ENCODE assay signal across 28 cellular contexts in the genomic region with DNA sequence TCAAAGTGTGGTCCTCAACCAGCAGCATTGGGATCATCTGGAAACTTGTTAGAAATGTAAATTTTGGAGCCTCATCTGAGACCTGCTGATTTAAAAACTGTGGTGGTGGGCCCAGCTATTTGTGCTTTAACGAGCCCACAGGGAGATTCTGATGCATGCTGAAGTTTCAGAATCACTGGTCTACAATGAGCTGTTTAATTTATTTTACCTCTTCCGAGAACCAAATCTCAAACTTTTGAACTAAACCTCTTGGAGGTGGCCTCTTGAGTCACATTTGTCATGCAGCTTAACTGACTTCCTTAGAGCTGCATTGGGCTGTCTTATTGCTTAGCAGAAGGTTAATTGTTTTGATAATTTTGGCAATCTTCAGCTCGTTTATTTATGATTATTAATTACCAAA.
"Had no signal": no experiment of that assay in that cellular context is flagged by ENCODE, and none has a peak within 500 bp of the region (broad histone marks: within the 10 kb centered on the region; RNA-seq: fewer than 3 reads in every experiment).

No MANE protein-coding gene starts in this region.

- H3K27ac ChIP-seq: stomach, suprapubic skin, testis, thoracic aorta, thyroid gland, tibial artery, tibial nerve, transverse colon, upper lobe of left lung, upper lobe of right lung, uterus, vagina had no signal

- ATAC-seq: stimulated activated effector memory CD8-positive, alpha-beta T cell treated with anti-CD3 and anti-CD28 coated beads, Interleukin-12 subunit alpha, Interleukin-12 subunit beta, amount 100 ng/mL, for 72 hours; stimulated activated memory B cell treated with anti-CD40 and anti-IgM and Interleukin-4, amounts not matched to agents 10 μg/mL and 1 μg/mL and 100 μg/mL, for 72 hours; stimulated activated naive B cell treated with anti-CD40 and anti-IgM and Interleukin-4, amounts not matched to agents 10 μg/mL and 1 μg/mL and 100 μg/mL, for 72 hours; stimulated activated naive CD8-positive, alpha-beta T cell treated with anti-CD3 and anti-CD28 coated beads, Interleukin-15, amount 100 ng/mL, for 72 hours; stimulated activated naive CD8-positive, alpha-beta T cell treated with anti-CD3 and anti-CD28 coated beads, Interleukin-15, Interleukin-2, amounts not matched to agents 100 U/mL and 50 U/mL, for 24 hours; upper lobe of right lung had no signal

- DNase-seq: stimulated activated CD4-positive, alpha-beta T cell treated with anti-CD3 and anti-CD28 coated beads, Interleukin-2, amount 100 ng/mL, for 48 hours; stimulated activated CD4-positive, alpha-beta T cell treated with anti-CD3 and anti-CD28 coated beads, Interleukin-4, amount 100 ng/mL, for 1 hour; stimulated activated CD4-positive, alpha-beta T cell treated with anti-CD3 and anti-CD28 coated beads, Interleukin-4, amount 100 ng/mL, for 24 hours; stimulated activated CD4-positive, alpha-beta T cell treated with anti-CD3 and anti-CD28 coated beads, Interleukin-4, amount 100 ng/mL, for 4 hours; stimulated activated CD8-positive, alpha-beta memory T cell treated with anti-CD3 and anti-CD28 coated beads, Interleukin-4, amount 100 ng/mL, for 48 hours; stimulated activated naive B cell treated with anti-CD40 and anti-IgM and Interleukin-4, amounts not matched to agents 10 μg/mL and 1 μg/mL and 100 μg/mL, for 72 hours; stimulated activated naive CD4-positive, alpha-beta T cell; stimulated activated naive CD4-positive, alpha-beta T cell treated with Interleukin-2 at 50 U/mL for 16 hours; stimulated activated naive CD8-positive, alpha-beta T cell treated with anti-CD3 and anti-CD28 coated beads, Interleukin-15, amount 100 ng/mL, for 72 hours; stimulated activated naive CD8-positive, alpha-beta T cell treated with anti-CD3 and anti-CD28 coated beads, Interleukin-15, Interleukin-2, amounts not matched to agents 100 U/mL and 50 U/mL, for 24 hours; stomach; substantia nigra; testis; thyroid gland; tibial artery; transverse colon; trophoblast cell; upper lobe of left lung; upper lobe of right lung; uterus had no signal

- H3K36me3 Mint-ChIP-seq: stimulated activated effector memory CD8-positive, alpha-beta T cell treated with anti-CD3 and anti-CD28 coated beads, Interleukin-12 subunit alpha, Interleukin-12 subunit beta, amount 100 ng/mL, for 72 hours; stimulated activated memory B cell treated with anti-CD40 and anti-IgM and Interleukin-4, amounts not matched to agents 10 μg/mL and 1 μg/mL and 100 μg/mL, for 72 hours; stimulated activated naive B cell treated with anti-CD40 and anti-IgM and Interleukin-4, amounts not matched to agents 10 μg/mL and 1 μg/mL and 100 μg/mL, for 72 hours; type B pancreatic cell had no signal

- H3K4me3 Mint-ChIP-seq: stimulated activated effector memory CD8-positive, alpha-beta T cell treated with anti-CD3 and anti-CD28 coated beads, Interleukin-12 subunit alpha, Interleukin-12 subunit beta, amount 100 ng/mL, for 72 hours; stimulated activated memory B cell treated with anti-CD40 and anti-IgM and Interleukin-4, amounts not matched to agents 10 μg/mL and 1 μg/mL and 100 μg/mL, for 72 hours; stimulated activated naive B cell treated with anti-CD40 and anti-IgM and Interleukin-4, amounts not matched to agents 10 μg/mL and 1 μg/mL and 100 μg/mL, for 72 hours; stimulated activated naive CD8-positive, alpha-beta T cell treated with anti-CD3 and anti-CD28 coated beads, Interleukin-15, amount 100 ng/mL, for 72 hours; stimulated activated naive CD8-positive, alpha-beta T cell treated with anti-CD3 and anti-CD28 coated beads, Interleukin-15, Interleukin-2, amounts not matched to agents 100 ng/mL and 50 ng/mL, for 24 hours; type B pancreatic cell had no signal

- H3K9me3 ChIP-seq: stomach, suprapubic skin, testis, thoracic aorta, thyroid gland, tibial artery, tibial nerve, transverse colon, upper lobe of left lung, upper lobe of right lung, uterus, vagina had no signal

- H3K27me3 ChIP-seq: stomach, suprapubic skin, testis, thyroid gland, tibial artery, tibial nerve, transverse colon, upper lobe of left lung, upper lobe of right lung, uterus, vagina had no signal

- H3K36me3 ChIP-seq: stomach, suprapubic skin, thoracic aorta, thyroid gland, tibial artery, tibial nerve, transverse colon, upper lobe of left lung, upper lobe of right lung, uterus, vagina had no signal

- H3K9me3 Mint-ChIP-seq: stimulated activated effector memory CD8-positive, alpha-beta T cell treated with anti-CD3 and anti-CD28 coated beads, Interleukin-12 subunit alpha, Interleukin-12 subunit beta, amount 100 ng/mL, for 72 hours; stimulated activated memory B cell treated with anti-CD40 and anti-IgM and Interleukin-4, amounts not matched to agents 10 μg/mL and 1 μg/mL and 100 μg/mL, for 72 hours; stimulated activated naive B cell treated with anti-CD40 and anti-IgM and Interleukin-4, amounts not matched to agents 10 μg/mL and 1 μg/mL and 100 μg/mL, for 72 hours; stimulated activated naive CD8-positive, alpha-beta T cell treated with anti-CD3 and anti-CD28 coated beads, Interleukin-15, amount 100 ng/mL, for 72 hours; stimulated activated naive CD8-positive, alpha-beta T cell treated with anti-CD3 and anti-CD28 coated beads, Interleukin-15, Interleukin-2, amounts not matched to agents 100 ng/mL and 50 ng/mL, for 24 hours; type B pancreatic cell had no signal

- H3K4me3 ChIP-seq: stomach, suprapubic skin, testis, thoracic aorta, thyroid gland, tibial artery, tibial nerve, transverse colon, upper lobe of left lung, upper lobe of right lung, uterus, vagina had no signal

- H3K27ac Mint-ChIP-seq: stimulated activated effector memory CD8-positive, alpha-beta T cell treated with anti-CD3 and anti-CD28 coated beads, Interleukin-12 subunit alpha, Interleukin-12 subunit beta, amount 100 ng/mL, for 72 hours; stimulated activated memory B cell treated with anti-CD40 and anti-IgM and Interleukin-4, amounts not matched to agents 10 μg/mL and 1 μg/mL and 100 μg/mL, for 72 hours; stimulated activated naive B cell treated with anti-CD40 and anti-IgM and Interleukin-4, amounts not matched to agents 10 μg/mL and 1 μg/mL and 100 μg/mL, for 72 hours; stimulated activated naive CD8-positive, alpha-beta T cell treated with anti-CD3 and anti-CD28 coated beads, Interleukin-15, amount 100 ng/mL, for 72 hours; stimulated activated naive CD8-positive, alpha-beta T cell treated with anti-CD3 and anti-CD28 coated beads, Interleukin-15, Interleukin-2, amounts not matched to agents 100 ng/mL and 50 ng/mL, for 24 hours; type B pancreatic cell had no signal

- H3K4me1 ChIP-seq: stomach, suprapubic skin, testis, thyroid gland, tibial artery, tibial nerve, transverse colon, upper lobe of left lung, upper lobe of right lung, uterus, vagina had no signal

- H3K4me1 Mint-ChIP-seq: stimulated activated effector memory CD8-positive, alpha-beta T cell treated with anti-CD3 and anti-CD28 coated beads, Interleukin-12 subunit alpha, Interleukin-12 subunit beta, amount 100 ng/mL, for 72 hours; stimulated activated memory B cell treated with anti-CD40 and anti-IgM and Interleukin-4, amounts not matched to agents 10 μg/mL and 1 μg/mL and 100 μg/mL, for 72 hours; stimulated activated naive B cell treated with anti-CD40 and anti-IgM and Interleukin-4, amounts not matched to agents 10 μg/mL and 1 μg/mL and 100 μg/mL, for 72 hours; stimulated activated naive CD8-positive, alpha-beta T cell treated with anti-CD3 and anti-CD28 coated beads, Interleukin-15, amount 100 ng/mL, for 72 hours had no signal
